ENCODE assay signal across 30 cellular contexts in genomic region chr5:134028496-134028895, GRCh38. TPM values are rescaled to one million over a fixed set of nuclear protein-coding genes. Genes with fewer than 3 reads are reported as not detected.
DNase-seq lines count a peak whose midpoint lies in the region; ATAC-seq, FAIRE-seq and TF ChIP-seq lines count a peak whose summit lies in the region.
"Had no signal": no experiment of that assay in that cellular context is flagged by ENCODE, and none has a peak within 500 bp of the region (broad histone marks: within the 10 kb centered on the region; RNA-seq: fewer than 3 reads in every experiment).

No MANE protein-coding gene starts in this region.

- H4K8ac ChIP-seq in H1 (ENCODE audit: extremely low read depth, insufficient read depth, low read length): no peak overlapping the region

- no peaks in the 10 kb centered on the region for H3K79me1 ChIP-seq in H1 (ENCODE audit: low read depth, low read length)

- H3K9me2 ChIP-seq in PC-9 (ENCODE audit: insufficient read depth): no peaks in the 10 kb centered on the region

- H2AK5ac ChIP-seq in H1 (ENCODE audit: low read depth, low read length): no peak overlapping the region

- H2AFZ ChIP-seq in PC-9 (peak overlapping the region; percentile 68; the same call in 1 of the 2 replicates), H1 (ENCODE audit: low read length) (no peak overlapping the region), osteoblast (ENCODE audit: low read length) (peak overlapping the region; percentile 58)
- H2AFZ ChIP-seq: parathyroid adenoma had no signal

- 93% methylated on average over 3 of the region's 3 CpGs; no CpG with 5 or more reads in 1 of the 2 experiments for WGBS in H1 (ENCODE audit: extremely low coverage in 1 of 2, insufficient coverage in 1 of 2, insufficient read length in 1 of 2, insufficient replicate concordance in 2 of 2, low coverage in 1 of 2, low lambda C conversion rate in 2 of 2, missing lambda C conversion rate in 1 of 2), 2 experiments

- H3K4me3 Mint-ChIP-seq in T-helper 2 cell treated with Interferon-gamma antibody and Interleukin-4, amounts not matched to agents 5 μg/mL and 100 μg/mL, for 36 hours: no peak overlapping the region
- H3K4me3 Mint-ChIP-seq: activated T-cell treated with anti-CD3 and anti-CD28 coated beads, Interleukin-2, amount 50 U/mL, for 72 hours; dendritic cell treated with granulocyte-macrophage colony-stimulating factor and Interleukin-4, amounts not matched to agents 40 ng/mL and 50 ng/mL, for 4 days; IgD-negative memory B cell; nephron; T-helper 1 cell treated with Interleukin-12 subunit alpha and Interleukin-12 subunit beta and Interleukin-4 antibody, amounts not matched to agents 30 μg/mL and 1 μg/mL, for 36 hours had no signal

- no peak for FAIRE-seq in H1 (lab: Jason Lieb, UNC)

- H3K4me3 ChIP-seq in PC-9: no peak overlapping the region
- no peak overlapping the region for H3K4me3 ChIP-seq in H1 (ENCODE audit: extremely low read depth in 1 of 4, insufficient read depth in 2 of 4, low read depth in 3 of 4, low read length in 4 of 4)
- peak overlapping the region; percentile 3 for H3K4me3 ChIP-seq in osteoblast (ENCODE audit: insufficient read depth, low read length)
- no peak overlapping the region for H3K4me3 ChIP-seq in left lung
- H3K4me3 ChIP-seq: body of pancreas, HAP-1, heart right ventricle, lung, mucosa of descending colon, SK-N-MC, smooth muscle cell had no signal

- H3K27me3 Mint-ChIP-seq in T-helper 2 cell treated with Interferon-gamma antibody and Interleukin-4, amounts not matched to agents 5 μg/mL and 100 μg/mL, for 36 hours (ENCODE audit: low read depth): peaks cover 19% of the 10 kb centered on the region
- H3K27me3 Mint-ChIP-seq: IgD-negative memory B cell had no signal

- TF ChIP-seq RAD21 in H1 (IDR thresholded peaks at IDR 0.05 in 1 of 2, conservative IDR thresholded peaks at IDR 0.05 in 1 of 2; ENCODE audit: low read depth in 2 of 2, low read length in 2 of 2): no peak

- H2BK20ac ChIP-seq in H1 (ENCODE audit: low read length): peak overlapping the region; percentile 18; the same call in 1 of the 2 replicates

- H3K9me3 Mint-ChIP-seq in T-helper 2 cell treated with Interferon-gamma antibody and Interleukin-4, amounts not matched to agents 5 μg/mL and 100 μg/mL, for 36 hours: no peaks in the 10 kb centered on the region
- H3K9me3 Mint-ChIP-seq: activated T-cell treated with anti-CD3 and anti-CD28 coated beads, Interleukin-2, amount 50 U/mL, for 72 hours; dendritic cell treated with granulocyte-macrophage colony-stimulating factor and Interleukin-4, amounts not matched to agents 40 ng/mL and 50 ng/mL, for 4 days; IgD-negative memory B cell; nephron; T-helper 1 cell treated with Interleukin-12 subunit alpha and Interleukin-12 subunit beta and Interleukin-4 antibody, amounts not matched to agents 30 μg/mL and 1 μg/mL, for 36 hours had no signal

- H3K18ac ChIP-seq in H1 (ENCODE audit: extremely low read depth, low read length): no peak overlapping the region

- no peak overlapping the region for H4K91ac ChIP-seq in H1 (replicated peaks; ENCODE audit: insufficient read length, low read length)

- H3K9me3 ChIP-seq in PC-9 (ENCODE audit: insufficient read depth, low read depth): no peaks in the 10 kb centered on the region
- no peaks in the 10 kb centered on the region for H3K9me3 ChIP-seq in H1 (ENCODE audit: insufficient read depth in 2 of 2, low read depth in 1 of 2, low read length in 1 of 2)
- no peaks in the 10 kb centered on the region for H3K9me3 ChIP-seq in osteoblast (ENCODE audit: low read depth, low read length)
- no peaks in the 10 kb centered on the region for H3K9me3 ChIP-seq in left lung
- H3K9me3 ChIP-seq: body of pancreas, HAP-1, heart right ventricle, mucosa of descending colon had no signal

- H3K14ac ChIP-seq in H1 (ENCODE audit: insufficient read length): no peak overlapping the region

- CTCF ChIA-PET in PC-9 (lab: Charles Lee) (no interaction called here), H1 (lab: Charles Lee; ENCODE audit: partially characterized antibody) (interaction anchor here (1.0 to 2.6 kb wide), 2 partner anchors 112 to 117 kb away, joined by 4 to 19 read pairs; no protein-coding TSS in a partner anchor)

- no peak overlapping the region for H3K27ac Mint-ChIP-seq in T-helper 2 cell treated with Interferon-gamma antibody and Interleukin-4, amounts not matched to agents 5 μg/mL and 100 μg/mL, for 36 hours
- H3K27ac Mint-ChIP-seq: activated T-cell treated with anti-CD3 and anti-CD28 coated beads, Interleukin-2, amount 50 U/mL, for 72 hours; dendritic cell treated with granulocyte-macrophage colony-stimulating factor and Interleukin-4, amounts not matched to agents 40 ng/mL and 50 ng/mL, for 4 days; nephron; T-helper 1 cell treated with Interleukin-12 subunit alpha and Interleukin-12 subunit beta and Interleukin-4 antibody, amounts not matched to agents 30 μg/mL and 1 μg/mL, for 36 hours had no signal

- no peak overlapping the region for H3K4ac ChIP-seq in H1 (replicated peaks; ENCODE audit: insufficient read length, low read depth, low read length)

- no peak for TF ChIP-seq POLR2A in H1 (IDR thresholded peaks at IDR 0.05; ENCODE audit: control extremely low read depth in 1 of 2, low read depth in 2 of 2, low read length in 2 of 2)

- H2BK12ac ChIP-seq in H1 (ENCODE audit: low read depth, low read length): no peak overlapping the region

- H3K79me2 ChIP-seq in PC-9 (ENCODE audit: low read depth) (no peaks in the 10 kb centered on the region), H1 (ENCODE audit: control insufficient read depth in 1 of 2, insufficient read depth in 2 of 2, low read length in 2 of 2) (no peaks in the 10 kb centered on the region), osteoblast (ENCODE audit: insufficient read depth, low read length) (no peaks in the 10 kb centered on the region)
- H3K79me2 ChIP-seq: parathyroid adenoma had no signal

- no peaks in the 10 kb centered on the region for H3K36me3 ChIP-seq in PC-9 (ENCODE audit: low read depth)
- H3K36me3 ChIP-seq in H1 (ENCODE audit: control insufficient read depth in 2 of 4, insufficient read depth in 4 of 4, low read length in 3 of 4): no peaks in the 10 kb centered on the region
- no peaks in the 10 kb centered on the region for H3K36me3 ChIP-seq in osteoblast (ENCODE audit: insufficient read depth, low read length)
- H3K36me3 ChIP-seq in left lung: no peaks in the 10 kb centered on the region
- H3K36me3 ChIP-seq: HAP-1, heart right ventricle had no signal

- TF ChIP-seq EP300 in H1 (IDR thresholded peaks at IDR 0.05; ENCODE audit: borderline replicate concordance in 1 of 2, low read depth in 2 of 2, low read length in 2 of 2): no peak

- H3F3A ChIP-seq in PC-9 (ENCODE audit: insufficient read depth, low read depth): peaks cover 30% of the 10 kb centered on the region

- H2BK120ac ChIP-seq in H1 (replicated peaks; ENCODE audit: low read depth, low read length): no peak overlapping the region

- no peaks in the 10 kb centered on the region for H3K23me2 ChIP-seq in H1 (ENCODE audit: low read depth, low read length)

- no TSS peak for BruUV-seq in PC-9 (replicated peaks; lab: Mats Ljungman, UMichigan)

- peaks cover 2% of the 10 kb centered on the region for H3K4me1 Mint-ChIP-seq in T-helper 2 cell treated with Interferon-gamma antibody and Interleukin-4, amounts not matched to agents 5 μg/mL and 100 μg/mL, for 36 hours (ENCODE audit: low read depth)
- H3K4me1 Mint-ChIP-seq: nephron had no signal

- no peak overlapping the region for H4K5ac ChIP-seq in H1 (ENCODE audit: insufficient read length, low read depth, low read length)

- peak; percentile 59 for DNase-seq in GM03348 (ENCODE audit: low spot score)
- DNase-seq in PC-9: no peak
- DNase-seq in H1 (ENCODE audit: low read depth in 1 of 2, low spot score in 2 of 2): no peak
- peak; percentile 55 for DNase-seq in osteoblast (ENCODE audit: insufficient read length, low spot score, missing footprints)
- no peak for DNase-seq in left lung
- no peak for DNase-seq in T-helper 2 cell treated with Interferon-gamma antibody and Interleukin-4, amounts not matched to agents 5 μg/mL and 100 μg/mL, for 36 hours (ENCODE audit: low spot score)
- DNase-seq: activated CD4-positive, alpha-beta T cell treated with anti-CD3 and anti-CD28 coated beads, Interleukin-2, amount 50 U/mL, for 4 hours; activated T-cell treated with anti-CD3 and anti-CD28 coated beads, Interleukin-2, amount 50 U/mL, for 72 hours; body of pancreas; DMS79 treated with DMSO at 0.1 percent for 48 hours; heart right ventricle; NCI-H1048; NCI-H1694; NCI-H2171; NCI-H510A; stimulated activated CD4-positive, alpha-beta T cell treated with anti-CD3 and anti-CD28 coated beads, Interleukin-1b, Interleukin-23, amount 100 ng/mL, for 48 hours; stimulated activated naive CD8-positive, alpha-beta T cell treated with anti-CD3 and anti-CD28 coated beads, Interleukin-15, Interleukin-2, amounts not matched to agents 100 U/mL and 50 U/mL, for 24 hours had no signal

- peaks cover 65% of the 10 kb centered on the region for H3K4me1 ChIP-seq in PC-9 (replicated peaks; ENCODE audit: insufficient read depth)
- no peaks in the 10 kb centered on the region for H3K4me1 ChIP-seq in H1 (replicated peaks in 1 of 4; ENCODE audit: control insufficient read depth in 3 of 4, insufficient read depth in 4 of 4, low read length in 3 of 4)
- peaks cover 28% of the 10 kb centered on the region for H3K4me1 ChIP-seq in osteoblast (ENCODE audit: insufficient read depth, low read length)
- no peaks in the 10 kb centered on the region for H3K4me1 ChIP-seq in left lung
- H3K4me1 ChIP-seq: body of pancreas, HAP-1, heart right ventricle, parathyroid adenoma had no signal

- H3K4me2 ChIP-seq in PC-9 (peak overlapping the region; percentile 61), H1 (ENCODE audit: insufficient read depth in 1 of 2, low read depth in 2 of 2, low read length in 2 of 2) (no peak overlapping the region), osteoblast (ENCODE audit: insufficient read depth, low read length) (peak overlapping the region; percentile 25)
- H3K4me2 ChIP-seq: smooth muscle cell had no signal

- no peak overlapping the region for H2BK15ac ChIP-seq in H1 (ENCODE audit: low read length)

- POLR2A ChIA-PET in PC-9 (lab: Charles Lee; ENCODE audit: unreplicated experiment): interaction anchor here (0.6 to 0.7 kb wide), 2 partner anchors 8 to 64 kb away, joined by 4 to 7 read pairs; no protein-coding TSS in a partner anchor
- POLR2A ChIA-PET in H1 (lab: Charles Lee; ENCODE audit: partially characterized antibody): no interaction called here

- H4K20me1 ChIP-seq in PC-9 (ENCODE audit: insufficient read depth) (no peaks in the 10 kb centered on the region), H1 (replicated peaks in 1 of 2; ENCODE audit: control insufficient read depth in 1 of 2, insufficient read depth in 2 of 2, low read length in 2 of 2) (no peaks in the 10 kb centered on the region), osteoblast (ENCODE audit: insufficient read depth, low read length) (no peaks in the 10 kb centered on the region)

- no peak overlapping the region for H3K23ac ChIP-seq in H1 (ENCODE audit: insufficient read length)

- ATAC-seq in left lung: no peak
- ATAC-seq in HG02840 (IDR thresholded peaks at IDR 0.05; ENCODE audit: low FRiP score, unreplicated experiment): no peak
- ATAC-seq in GM19035 (IDR thresholded peaks at IDR 0.05; ENCODE audit: unreplicated experiment): no peak
- ATAC-seq: activated CD4-positive, CD25-positive, alpha-beta regulatory T cell treated with anti-CD3 and anti-CD28 coated beads, Interleukin-2, amount 50 U/mL, for 24 hours; activated T-cell treated with anti-CD3 and anti-CD28 coated beads, Interleukin-2, amount 50 U/mL, for 72 hours; body of pancreas; heart right ventricle; stimulated activated naive CD8-positive, alpha-beta T cell treated with anti-CD3 and anti-CD28 coated beads, Interleukin-15, Interleukin-2, amounts not matched to agents 100 U/mL and 50 U/mL, for 24 hours had no signal

- H3K9ac ChIP-seq in H1 (replicated peaks in 1 of 4; ENCODE audit: extremely low read depth in 1 of 4, low read depth in 3 of 4, low read length in 3 of 4): no peak overlapping the region
- H3K9ac ChIP-seq: parathyroid adenoma had no signal

- intact Hi-C loops in PC-9 (cut with micrococcal nuclease; ENCODE audit: unreplicated experiment): no loop called here
- intact Hi-C loops in left lung (cut with DNase I): no loop called here

- no peak overlapping the region for H2BK5ac ChIP-seq in H1 (ENCODE audit: low read depth, low read length)

- no peaks in the 10 kb centered on the region for H3K36me3 Mint-ChIP-seq in T-helper 2 cell treated with Interferon-gamma antibody and Interleukin-4, amounts not matched to agents 5 μg/mL and 100 μg/mL, for 36 hours (ENCODE audit: low read depth)

- TF ChIP-seq CTCF in PC-9 (conservative IDR thresholded peaks at IDR 0.05): no peak
- no peak for TF ChIP-seq CTCF in H1 (IDR thresholded peaks at IDR 0.05; ENCODE audit: control extremely low read depth in 1 of 3, insufficient read depth in 1 of 3, low read depth in 1 of 3, low read length in 3 of 3)
- TF ChIP-seq CTCF in osteoblast (IDR thresholded peaks at IDR 0.05; ENCODE audit: extremely low read depth, low read depth, low read length): no peak
- no peak for TF ChIP-seq CTCF in left lung (IDR thresholded peaks at IDR 0.05)

- no peaks in the 10 kb centered on the region for H3K27me3 ChIP-seq in PC-9 (ENCODE audit: insufficient read depth, low read depth)
- no peaks in the 10 kb centered on the region for H3K27me3 ChIP-seq in H1 (replicated peaks in 1 of 4; ENCODE audit: control insufficient read depth in 3 of 4, extremely low read depth in 1 of 4, insufficient read depth in 3 of 4, low read length in 3 of 4)
- no peaks in the 10 kb centered on the region for H3K27me3 ChIP-seq in osteoblast (ENCODE audit: insufficient read depth, low read length)
- peaks cover 0 to 7% of the 10 kb centered on the region in 2 donors for H3K27me3 ChIP-seq in left lung
- H3K27me3 ChIP-seq: body of pancreas had no signal

- H3K56ac ChIP-seq in H1 (replicated peaks; ENCODE audit: insufficient read length, low read depth, low read length): no peak overlapping the region

- peak overlapping the region; percentile 94 for H3K27ac ChIP-seq in PC-9
- H3K27ac ChIP-seq in H1 (ENCODE audit: low read depth, low read length): no peak overlapping the region
- peak overlapping the region; percentile 92 for H3K27ac ChIP-seq in osteoblast (ENCODE audit: low read depth, low read length)
- no peak overlapping the region for H3K27ac ChIP-seq in left lung
- H3K27ac ChIP-seq: body of pancreas, heart right ventricle, parathyroid adenoma, SK-N-MC had no signal

RNA-seq across cellular contexts. Expression of gene VDAC1, which starts 23.7 kb away (rescaled TPM):
- 157 and 228 TPM in 2 replicates for total RNA-seq in PC-9 (2021)
- 285 and 301 TPM in 2 replicates for total RNA-seq in H1 (2021; fragmentation: NEBNext Ultra II Directional; extraction: Animal tissue kit (Norgen Biotek cat#: 25700))
- 94.7 and 111 TPM in 2 replicates for polyA plus RNA-seq in H1 (2011; rRNA removed)
- polyA plus RNA-seq in H1 (2011; cell fraction: cytosol; rRNA removed): 124 TPM
- 71.2 TPM for polyA plus RNA-seq in H1 (2011; cell fraction: nucleus; rRNA removed)
- 255 to 279 TPM (median 268 TPM) in 4 replicates for polyA plus RNA-seq in H1 (2012, experiment 1 of 2)
- 112 TPM for polyA plus RNA-seq in H1 (2012, experiment 2 of 2)
- 187 TPM for polyA plus RNA-seq in H1 (2013, experiment 1 of 2)
- polyA plus RNA-seq in H1 (2013, experiment 2 of 2): 189 TPM
- polyA minus RNA-seq in H1 (2011; rRNA and poly(A)+ RNA removed): 121 and 151 TPM in 2 replicates
- polyA minus RNA-seq in H1 (2011; cell fraction: cytosol; rRNA and poly(A)+ RNA removed): 89.8 TPM
- 65.0 TPM for polyA minus RNA-seq in H1 (2011; cell fraction: nucleus; rRNA and poly(A)+ RNA removed)
- total RNA-seq in osteoblast: 236 and 264 TPM in 2 replicates
- total RNA-seq in left lung: 100 to 1,000 TPM; 144 to 186 TPM

Comparison
In these comparisons a context has a peak if more than half of its experiments do, and no peak if none do; other contexts are left out.
1. DNase-seq: peak in GM03348 (single experiment) and osteoblast (single experiment); none in PC-9 (0 of 2), H1 (0 of 2), left lung (0 of 2) and T-helper 2 cell treated with Interferon-gamma antibody and Interleukin-4, amounts not matched to agents 5 μg/mL and 100 μg/mL, for 36 hours (single experiment).
2. H3K27ac ChIP-seq: peak in PC-9 (single experiment) and osteoblast (single experiment); none in H1 (single experiment) and left lung (0 of 2).
3. H3K4me2 ChIP-seq: peak in PC-9 (single experiment) and osteoblast (single experiment); none in H1 (0 of 2).